In the genomic region with DNA sequence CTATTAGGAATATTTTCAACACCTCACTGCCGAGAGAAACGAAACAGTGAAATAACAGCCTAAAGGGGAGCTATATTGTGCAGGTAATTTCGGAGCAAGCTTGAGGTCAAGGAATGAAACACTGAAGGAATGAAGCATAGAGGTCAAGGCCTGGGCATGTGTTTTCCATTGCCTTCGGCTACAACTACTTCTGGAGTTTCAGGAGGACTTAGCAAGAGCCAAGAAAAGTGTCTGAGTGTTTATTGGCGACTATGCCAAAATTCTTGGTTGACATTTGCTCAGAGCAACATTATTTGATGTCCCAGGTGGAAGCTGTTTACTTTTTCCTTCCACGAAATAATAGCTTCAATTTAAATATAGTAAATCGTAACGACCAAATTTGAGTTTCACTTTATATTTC, we compare ENCODE assay signal across 19 cellular contexts.
DNase-seq lines count a peak whose midpoint lies in the region; ATAC-seq and TF ChIP-seq lines count a peak whose summit lies in the region.
"Had no signal": no experiment of that assay in that cellular context is flagged by ENCODE, and none has a peak within 500 bp of the region (broad histone marks: within the 10 kb centered on the region; RNA-seq: fewer than 3 reads in every experiment).

No MANE protein-coding gene starts in this region.

- H3K4me3 ChIP-seq in lower lobe of right lung: no peak overlapping the region
- H3K4me3 ChIP-seq in stomach smooth muscle (ENCODE audit: low read length in 2 of 2): peak overlapping the region; percentile 13 to 56
- H3K4me3 ChIP-seq in ascending aorta: no peak overlapping the region
- H3K4me3 ChIP-seq: A549 had no signal

- H3K9me3 ChIP-seq in lower lobe of right lung (no peaks in the 10 kb centered on the region), stomach smooth muscle (ENCODE audit: control insufficient read depth in 2 of 2, low read length in 2 of 2) (peaks cover 0 to 4% of the 10 kb centered on the region in 2 donors), ascending aorta (no peaks in the 10 kb centered on the region)

- intact Hi-C loops in lower lobe of right lung (cut with DNase I): no loop called here
- intact Hi-C loops in ascending aorta (cut with DNase I): no loop called here

- H3K36me3 Mint-ChIP-seq in HFFc6 (ENCODE audit: low read depth): no peaks in the 10 kb centered on the region
- H3K36me3 Mint-ChIP-seq: CD4-positive, CD25-positive, alpha-beta regulatory T cell had no signal

- H3K27me3 Mint-ChIP-seq in HFFc6 (ENCODE audit: insufficient read depth): peaks cover 6% of the 10 kb centered on the region

- no peak for DNase-seq in HFFc6
- DNase-seq in lower lobe of right lung: no peak
- no peak for DNase-seq in iPS-NIHi11 (ENCODE audit: low spot score)
- no peak for DNase-seq in ascending aorta (ENCODE audit: low spot score in 2 of 2)
- DNase-seq in hepatic stellate cell (ENCODE audit: low spot score): no peak
- DNase-seq: CD4-positive, CD25-positive, alpha-beta regulatory T cell; H7; KG1; MV-4-11; NCI-H1105 treated with DMSO at 0.1 percent for 48 hours; NCI-H2029 treated with DMSO at 0.1 percent for 48 hours; NCI-H226; NCI-H510A treated with DMSO at 0.1 percent for 48 hours; NCI-H774; SHP77 had no signal

- no peak overlapping the region for H3K27ac Mint-ChIP-seq in HFFc6
- H3K27ac Mint-ChIP-seq: CD4-positive, CD25-positive, alpha-beta regulatory T cell had no signal

- H3K9me3 Mint-ChIP-seq in HFFc6: no peaks in the 10 kb centered on the region; the same call in 1 of the 2 replicates

- H3K9ac ChIP-seq in stomach smooth muscle (ENCODE audit: low read length in 2 of 2): no peak overlapping the region

- peak overlapping the region; percentile 55; the same call in 1 of the 2 replicates for H3K27ac ChIP-seq in VCaP
- peak overlapping the region; percentile 70 for H3K27ac ChIP-seq in lower lobe of right lung
- H3K27ac ChIP-seq in stomach smooth muscle (ENCODE audit: low read length): peak overlapping the region; percentile 53
- H3K27ac ChIP-seq in ascending aorta: no peak overlapping the region
- H3K27ac ChIP-seq: A549 had no signal

- no peaks in the 10 kb centered on the region for H3K27me3 ChIP-seq in lower lobe of right lung (ENCODE audit: low read depth)
- H3K27me3 ChIP-seq in stomach smooth muscle (ENCODE audit: control insufficient read depth in 1 of 2, insufficient read depth in 2 of 2, low read length in 2 of 2): no peaks in the 10 kb centered on the region
- H3K27me3 ChIP-seq in ascending aorta: no peaks in the 10 kb centered on the region

- ATAC-seq in lower lobe of right lung (peak; percentile 48 to 50), HG02798 (IDR thresholded peaks at IDR 0.05; ENCODE audit: poor library complexity, unreplicated experiment) (no peak)

- TF ChIP-seq CTCF in HFFc6 (IDR thresholded peaks at IDR 0.05) (no peak), VCaP (conservative IDR thresholded peaks at IDR 0.05) (no peak), lower lobe of right lung (IDR thresholded peaks at IDR 0.05) (no peak), ascending aorta (IDR thresholded peaks at IDR 0.05) (no peak)

- peak overlapping the region; percentile 27; the same call in 1 of the 2 replicates for H3K4me3 Mint-ChIP-seq in HFFc6
- H3K4me3 Mint-ChIP-seq: CD4-positive, CD25-positive, alpha-beta regulatory T cell had no signal

- no peaks in the 10 kb centered on the region for H3K36me3 ChIP-seq in lower lobe of right lung
- H3K36me3 ChIP-seq in stomach smooth muscle (ENCODE audit: control insufficient read depth in 2 of 2, insufficient read depth in 2 of 2, low read length in 2 of 2): no peaks in the 10 kb centered on the region
- H3K36me3 ChIP-seq in ascending aorta: no peaks in the 10 kb centered on the region

- H3K4me1 ChIP-seq in lower lobe of right lung (peaks cover 16% of the 10 kb centered on the region), stomach smooth muscle (ENCODE audit: control insufficient read depth, insufficient read depth, low read length) (peaks cover 16% of the 10 kb centered on the region), ascending aorta (no peaks in the 10 kb centered on the region)
- H3K4me1 ChIP-seq: A549 had no signal

- peaks cover 13% of the 10 kb centered on the region for H3K4me1 Mint-ChIP-seq in HFFc6 (ENCODE audit: low read depth)
- H3K4me1 Mint-ChIP-seq: CD4-positive, CD25-positive, alpha-beta regulatory T cell had no signal

Comparison
In these comparisons a context has a peak if more than half of its experiments do, and no peak if none do; other contexts are left out.
1. H3K27ac ChIP-seq: peak in VCaP (single experiment), lower lobe of right lung (single experiment) and stomach smooth muscle (single experiment); none in ascending aorta (0 of 2).
2. H3K4me3 ChIP-seq: peak in stomach smooth muscle (2 of 2); none in lower lobe of right lung (single experiment) and ascending aorta (0 of 2).